1 cellular context compared by ENCODE assay signal in the genomic region with DNA sequence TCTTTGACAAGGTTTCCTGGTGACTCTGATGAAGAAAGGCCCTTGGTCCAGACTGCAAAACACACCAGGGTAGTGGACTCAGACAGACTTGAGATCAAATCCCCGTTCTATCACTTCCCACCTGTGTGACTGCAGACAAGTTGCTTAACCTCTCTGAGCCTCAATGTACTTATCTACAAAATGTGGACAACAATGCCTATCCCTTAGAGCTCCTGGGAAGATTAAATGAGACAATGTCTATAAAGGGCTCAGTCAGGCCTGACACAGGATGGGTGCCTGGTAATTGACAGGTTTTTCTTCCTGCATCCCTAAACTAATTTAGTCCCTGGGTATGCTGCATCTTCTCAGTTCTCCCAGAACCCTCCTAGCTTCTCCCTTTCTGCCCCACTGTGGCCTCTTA.
TF ChIP-seq lines count a peak whose summit lies in the region.

No MANE protein-coding gene starts in this region.

TF ChIP-seq in IMR-90, 13 proteins besides CTCF, POLR2A, EP300 and RAD21 (continued from another document):
- TF ChIP-seq, protein P1, sequence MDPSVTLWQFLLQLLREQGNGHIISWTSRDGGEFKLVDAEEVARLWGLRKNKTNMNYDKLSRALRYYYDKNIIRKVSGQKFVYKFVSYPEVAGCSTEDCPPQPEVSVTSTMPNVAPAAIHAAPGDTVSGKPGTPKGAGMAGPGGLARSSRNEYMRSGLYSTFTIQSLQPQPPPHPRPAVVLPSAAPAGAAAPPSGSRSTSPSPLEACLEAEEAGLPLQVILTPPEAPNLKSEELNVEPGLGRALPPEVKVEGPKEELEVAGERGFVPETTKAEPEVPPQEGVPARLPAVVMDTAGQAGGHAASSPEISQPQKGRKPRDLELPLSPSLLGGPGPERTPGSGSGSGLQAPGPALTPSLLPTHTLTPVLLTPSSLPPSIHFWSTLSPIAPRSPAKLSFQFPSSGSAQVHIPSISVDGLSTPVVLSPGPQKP (IDR thresholded peaks at IDR 0.05; ENCODE audit: borderline replicate concordance, low read depth, low read length): no peak
TF ChIP-seq in IMR-90: peak in this region for 0.
